1 cellular context compared by ENCODE assay signal in the genomic region with DNA sequence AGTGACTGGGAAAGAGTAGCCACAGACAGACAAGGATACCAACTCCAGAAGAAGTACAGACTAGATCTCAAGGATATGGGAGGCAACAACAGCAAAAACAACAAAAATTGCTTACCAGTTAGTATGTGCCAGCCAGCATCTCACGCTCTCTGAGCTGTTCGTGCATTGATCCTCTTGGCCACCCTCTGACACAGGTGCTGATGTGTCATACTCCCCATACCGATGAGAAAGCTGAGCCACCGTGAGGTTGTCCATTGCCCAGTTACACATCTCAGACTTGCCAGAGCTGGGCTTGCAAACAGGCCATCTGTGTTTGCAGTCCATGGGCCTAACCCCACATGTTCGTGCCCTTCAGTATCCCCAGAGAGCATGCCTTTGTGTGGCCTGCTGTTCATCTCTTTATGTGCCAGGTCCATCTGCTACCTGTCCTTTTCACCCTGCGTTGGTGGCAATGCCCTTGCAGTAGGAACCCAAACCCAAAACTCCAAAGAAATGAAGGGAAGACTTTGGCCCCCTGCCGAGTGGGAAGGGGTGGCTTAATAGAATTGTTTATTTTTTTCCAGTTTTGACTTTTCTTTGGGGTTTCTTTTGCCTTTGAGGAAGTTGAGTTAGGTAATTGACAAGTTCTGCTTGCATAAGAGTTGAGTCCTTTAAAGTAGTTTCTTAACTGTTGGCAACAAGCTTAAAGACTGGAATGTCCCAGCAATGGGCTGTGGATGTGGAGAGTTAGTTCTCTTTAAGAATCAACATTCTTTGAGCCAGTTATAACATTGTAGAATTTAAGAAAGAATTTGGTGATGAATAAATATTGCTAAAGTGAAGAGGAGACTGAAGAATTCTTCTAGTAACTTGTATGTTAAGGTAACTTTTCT.
TF ChIP-seq lines count a peak whose summit lies in the region.

No MANE protein-coding gene starts in this region.

TF ChIP-seq in SK-N-SH, 30 proteins besides CTCF, POLR2A, EP300 and RAD21 (continued from another document):
- no peak for TF ChIP-seq ZBTB33 (IDR thresholded peaks at IDR 0.05; ENCODE audit: borderline replicate concordance, low read depth)
